In the genomic region with DNA sequence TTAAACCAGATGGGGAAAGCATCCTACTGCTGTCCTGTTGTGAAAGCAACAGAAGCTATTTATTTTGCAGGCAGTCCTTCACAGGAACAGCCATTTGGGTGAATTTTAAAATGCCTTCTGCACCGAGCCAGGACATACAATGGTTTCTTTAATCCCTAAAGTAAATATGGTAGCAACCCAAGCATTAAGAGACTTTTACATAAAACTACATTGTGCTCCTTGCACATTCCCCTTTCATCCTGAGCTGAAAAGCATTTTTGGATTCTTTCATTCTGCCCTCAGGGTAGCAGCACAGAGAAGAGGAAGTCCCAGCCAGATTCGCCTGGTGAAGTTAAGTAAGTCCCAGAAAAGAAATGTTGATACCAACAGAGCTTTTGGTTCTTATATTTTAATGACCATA, we compare ENCODE assay signal across 1 cellular context.
TF ChIP-seq lines count a peak whose summit lies in the region.

No MANE protein-coding gene starts in this region.

TF ChIP-seq in GM23338, 12 proteins besides CTCF, POLR2A, EP300 and RAD21 (continued from another document):
- TF ChIP-seq ZNF462 (CRISPR knock-in tag; IDR thresholded peaks at IDR 0.05) (no peak), ZNF331 (CRISPR knock-in tag; IDR thresholded peaks at IDR 0.05; ENCODE audit: low read depth) (no peak), NANOG (IDR thresholded peaks at IDR 0.05; ENCODE audit: borderline replicate concordance) (no peak), CREB1 (CRISPR knock-in tag; IDR thresholded peaks at IDR 0.05; ENCODE audit: low read depth) (no peak), EZH2phosphoT487 (IDR thresholded peaks at IDR 0.05; ENCODE audit: unreplicated experiment) (no peak), REST (IDR thresholded peaks at IDR 0.05; ENCODE audit: unreplicated experiment) (no peak)
TF ChIP-seq in GM23338: peak in this region for 0.
